In genomic region chr11:36377759-36378553, GRCh38 we compare ENCODE assay signal across 8 cellular contexts.
DNase-seq lines count a peak whose midpoint lies in the region; ATAC-seq and TF ChIP-seq lines count a peak whose summit lies in the region.

No MANE protein-coding gene starts in this region.

- peaks cover 16% of the 10 kb centered on the region for H3K4me1 Mint-ChIP-seq in Calu3 (ENCODE audit: low read depth, unreplicated experiment)

- no peaks in the 10 kb centered on the region for H3K9me3 Mint-ChIP-seq in Calu3 (ENCODE audit: low read depth, unreplicated experiment)

- CTCF ChIA-PET in Calu3 (lab: Charles Lee), result interaction anchor here (1.3 kb wide), 1 partner anchor 10 kb away, joined by 4 read pairs; no protein-coding TSS in a partner anchor

- peaks cover 59% of the 10 kb centered on the region for H3K27me3 Mint-ChIP-seq in Calu3 (ENCODE audit: unreplicated experiment)

- no peaks in the 10 kb centered on the region for H3K9me3 ChIP-seq in ovary

- no TSS peak for BruUV-seq in Calu3 (replicated peaks; lab: Mats Ljungman, UMichigan)

- no peak overlapping the region for H3K27ac Mint-ChIP-seq in Calu3 (ENCODE audit: unreplicated experiment)

- TF ChIP-seq EP300 in ovary (IDR thresholded peaks at IDR 0.05), result no peak

- ATAC-seq in HG03025 (IDR thresholded peaks at IDR 0.05; ENCODE audit: low FRiP score, unreplicated experiment) (no peak), HG02938 (IDR thresholded peaks at IDR 0.05; ENCODE audit: unreplicated experiment) (no peak)

- H3K4me3 Mint-ChIP-seq in Calu3 (ENCODE audit: low read depth, unreplicated experiment), result peak overlapping the region; percentile 65

- TF ChIP-seq CTCF in Calu3 (IDR thresholded peaks at IDR 0.05; ENCODE audit: unreplicated experiment) (no peak), epithelial cell of esophagus (IDR thresholded peaks at IDR 0.05; ENCODE audit: insufficient read depth, low read depth, low read length, missing control alignments) (no peak), ovary (IDR thresholded peaks at IDR 0.05) (no peak)

- H3K4me1 ChIP-seq in ovary (ENCODE audit: insufficient read depth), result peaks cover 3% of the 10 kb centered on the region

- WGBS in ovary, 3 donors, result 6 to 16% (median 8%) methylated on average over 22 of the region's 22 CpGs

- TF ChIP-seq POLR2A in ovary (IDR thresholded peaks at IDR 0.05), result no peak

- peak overlapping the region; percentile 81 for H3K4me3 ChIP-seq in epithelial cell of esophagus (ENCODE audit: low read length)
- H3K4me3 ChIP-seq in ovary, result peak overlapping the region; percentile 54

- no peaks in the 10 kb centered on the region for H3K27me3 ChIP-seq in ovary

- intact Hi-C loops in Calu3 (cut with micrococcal nuclease; ENCODE audit: unreplicated experiment) (no loop called here), ovary (cut with DNase I) (loop anchor here in 1 of 4 donors (10.0 kb wide), 1 partner anchor 77 kb away; no protein-coding TSS in a partner anchor)

- no peaks in the 10 kb centered on the region for H3K36me3 Mint-ChIP-seq in Calu3 (ENCODE audit: insufficient read depth, unreplicated experiment)

- no peaks in the 10 kb centered on the region for H3K36me3 ChIP-seq in ovary

- peak overlapping the region in 1 of 2 donors; percentile 23 for H3K27ac ChIP-seq in ovary

- no peak for DNase-seq in Calu3
- peak; percentile 64 for DNase-seq in MV-4-11 (lab: John Stamatoyannopoulos, UW)
- no peak for DNase-seq in epithelial cell of esophagus (ENCODE audit: low read depth)
- DNase-seq in ovary, result no peak
- no peak for DNase-seq in cerebellar nuclear complex (lab: John Stamatoyannopoulos, UW)
- DNase-seq in activated CD8-positive, alpha-beta memory T cell treated with anti-CD3 and anti-CD28 coated beads, Interleukin-2, amount 50 U/mL, for 48 hours, result no peak
